ENCODE assay signal across 29 cellular contexts in genomic region chr7:85162743-85163142, GRCh38. TPM values are rescaled to one million over a fixed set of nuclear protein-coding genes. Genes with fewer than 3 reads are reported as not detected.
DNase-seq lines count a peak whose midpoint lies in the region; ATAC-seq and TF ChIP-seq lines count a peak whose summit lies in the region.
"Had no signal": no experiment of that assay in that cellular context is flagged by ENCODE, and none has a peak within 500 bp of the region (broad histone marks: within the 10 kb centered on the region; RNA-seq: fewer than 3 reads in every experiment).

No MANE protein-coding gene starts in this region.

- dilution Hi-C loops in IMR-90 (cut with HindIII; ENCODE audit: low sequenced_read_pairs, unreplicated experiment): no loop called here

- no peak for ATAC-seq in IMR-90 (ENCODE audit: low read depth)
- ATAC-seq: activated CD8-positive, alpha-beta memory T cell treated with anti-CD3 and anti-CD28 coated beads, Interleukin-2, amount 10 ng/mL, durations not matched to agents 7 days and 5 days; activated T-cell treated with anti-CD3 and anti-CD28 coated beads, Interleukin-2, amount 50 U/mL, for 4 hours; K562; right lobe of liver; stimulated activated naive CD8-positive, alpha-beta T cell treated with anti-CD3 and anti-CD28 coated beads, Interleukin-15, amount 100 ng/mL, for 72 hours had no signal

- CTCF ChIA-PET in IMR-90 (lab: Yijun Ruan, JAX) (interaction anchor here (0.7 to 1.5 kb wide), 2 partner anchors 18 to 49 kb away, joined by 3 to 4 read pairs; no protein-coding TSS in a partner anchor), OCI-LY7 (lab: Charles Lee; ENCODE audit: unreplicated experiment) (no interaction called here)

- H2AK5ac ChIP-seq in IMR-90 (ENCODE audit: low read depth, low read length): no peak overlapping the region

- H3K36me3 ChIP-seq in IMR-90 (ENCODE audit: control insufficient read depth, insufficient read depth, low read length) (no peaks in the 10 kb centered on the region), OCI-LY7 (ENCODE audit: insufficient read depth, low read length) (no peaks in the 10 kb centered on the region)
- H3K36me3 ChIP-seq: esophagus muscularis mucosa, neutrophil, right lobe of liver had no signal

- whole genome bisulfite sequencing in IMR-90 (ENCODE audit: extremely low coverage in 2 of 2, insufficient read length in 1 of 2), 2 experiments: no CpG with 5 or more reads among the region's 4 CpGs

- H2AFZ ChIP-seq in IMR-90 (replicated peaks; ENCODE audit: low read length, poor library complexity) (no peak overlapping the region), OCI-LY7 (ENCODE audit: low read length) (no peak overlapping the region)
- H2AFZ ChIP-seq: PC-9 had no signal

- TF ChIP-seq RAD21 in IMR-90 (IDR thresholded peaks at IDR 0.05; ENCODE audit: low read length): no peak

- H3K9me1 ChIP-seq in IMR-90 (ENCODE audit: insufficient read depth, low read length): no peaks in the 10 kb centered on the region

- H3K4ac ChIP-seq in IMR-90 (ENCODE audit: low read depth, low read length): no peak overlapping the region

- DNase-seq in IMR-90 (peak; percentile 13), choroid plexus epithelial cell (ENCODE audit: low read depth) (peak; percentile 23), foreskin fibroblast (peak; percentile 47 to 59), OCI-LY7 (ENCODE audit: low spot score) (no peak), HuH-7 (ENCODE audit: low spot score) (no peak), cerebellar cortex (ENCODE audit: low spot score) (no peak), NCI-H748 treated with DMSO at 0.1 percent for 48 hours (lab: John Stamatoyannopoulos, UW) (no peak)
- DNase-seq: activated CD4-positive, alpha-beta T cell treated with anti-CD3 and anti-CD28 coated beads, Interleukin-2, amount 50 U/mL, for 4 hours; activated CD8-positive, alpha-beta memory T cell treated with anti-CD3 and anti-CD28 coated beads, Interleukin-2, amount 10 ng/mL, durations not matched to agents 7 days and 5 days; activated gamma-delta T cell; activated naive CD8-positive, alpha-beta T cell treated with anti-CD3 and anti-CD28 coated beads, Interleukin-2, amount 10 ng/mL, durations not matched to agents 7 days and 5 days; activated T-cell treated with anti-CD3 and anti-CD28 coated beads, Interleukin-2, amount 50 U/mL, for 4 hours; Caco-2; central memory CD4-positive, alpha-beta T cell; DMS79 treated with DMSO at 0.1 percent for 48 hours; mesenchymal stem cell; NCI-H1930; NCI-H2171 treated with DMSO at 0.1 percent for 48 hours; NCI-H510A treated with DMSO at 0.1 percent for 48 hours; NK-92 treated with Interleukin-12 subunit alpha and Interleukin-12 subunit beta, amount 100 ng/mL, for 24 hours; PC-9; right lobe of liver; stimulated activated CD8-positive, alpha-beta memory T cell treated with anti-CD3 and anti-CD28 coated beads, Interleukin-4, amount 100 ng/mL, for 48 hours; stimulated activated naive CD8-positive, alpha-beta T cell treated with anti-CD3 and anti-CD28 coated beads, Interleukin-15, amount 100 ng/mL, for 72 hours had no signal

- H3K23ac ChIP-seq in IMR-90 (ENCODE audit: low read depth, low read length): no peak overlapping the region

- no peaks in the 10 kb centered on the region for H3K79me1 ChIP-seq in IMR-90 (ENCODE audit: low read depth in 1 of 2, low read length in 2 of 2)

- H3K4me1 ChIP-seq in IMR-90 (ENCODE audit: control insufficient read depth, insufficient read depth, low read length) (no peaks in the 10 kb centered on the region; the same call in 1 of the 2 replicates), OCI-LY7 (ENCODE audit: insufficient read depth, low read length, poor library complexity, severe bottlenecking) (no peaks in the 10 kb centered on the region)
- H3K4me1 ChIP-seq: Caco-2, esophagus muscularis mucosa, right lobe of liver had no signal

- BruUV-seq in IMR-90 (replicated peaks; lab: Mats Ljungman, UMichigan) (no TSS peak), OCI-LY7 (replicated peaks; lab: Mats Ljungman, UMichigan) (no TSS peak)

- no peak for TF ChIP-seq CTCF in IMR-90 (conservative IDR thresholded peaks at IDR 0.05; ENCODE audit: low read depth, low read length)
- no peak for TF ChIP-seq CTCF in choroid plexus epithelial cell (conservative IDR thresholded peaks at IDR 0.05; ENCODE audit: low read depth, low read length)
- no peak for TF ChIP-seq CTCF in foreskin fibroblast (IDR thresholded peaks at IDR 0.05; ENCODE audit: low read depth, low read length)
- TF ChIP-seq CTCF in OCI-LY7 (conservative IDR thresholded peaks at IDR 0.05; ENCODE audit: low read length): no peak

- H4K8ac ChIP-seq in IMR-90 (ENCODE audit: low read depth in 2 of 2, low read length in 2 of 2): no peak overlapping the region

- H2BK20ac ChIP-seq in IMR-90 (ENCODE audit: low read depth, low read length): no peak overlapping the region; the same call in 1 of the 2 replicates

- no peak overlapping the region for H3K27ac ChIP-seq in IMR-90 (ENCODE audit: insufficient read depth, low read length)
- H3K27ac ChIP-seq in OCI-LY7 (ENCODE audit: low read depth, low read length, poor library complexity, severe bottlenecking): no peak overlapping the region
- H3K27ac ChIP-seq: C4-2B, esophagus muscularis mucosa, neutrophil, PC-9, right lobe of liver, SK-N-MC had no signal

- POLR2A ChIA-PET in IMR-90 (lab: Charles Lee; ENCODE audit: unreplicated experiment): no interaction called here
- POLR2A ChIA-PET in OCI-LY7 (lab: Charles Lee): no interaction called here

- no peak overlapping the region for H3K4me3 ChIP-seq in IMR-90 (ENCODE audit: insufficient read depth, low read depth, low read length)
- no peak overlapping the region for H3K4me3 ChIP-seq in choroid plexus epithelial cell (ENCODE audit: low read depth, low read length)
- H3K4me3 ChIP-seq in foreskin fibroblast (ENCODE audit: low read depth in 1 of 2, low read length in 2 of 2): peak overlapping the region; percentile 2 to 5
- H3K4me3 ChIP-seq in OCI-LY7 (ENCODE audit: low read depth, low read length, poor library complexity, severe bottlenecking): no peak overlapping the region
- H3K4me3 ChIP-seq: esophagus muscularis mucosa, K562, PC-9, right lobe of liver, SK-N-MC had no signal

- H2BK15ac ChIP-seq in IMR-90 (ENCODE audit: low read depth, low read length): peak overlapping the region; percentile 38; the same call in 1 of the 3 replicates

- peak overlapping the region; percentile 55; the same call in 1 of the 2 replicates for H3K14ac ChIP-seq in IMR-90 (replicated peaks; ENCODE audit: low read depth, low read length)

- no peak overlapping the region for H2AK9ac ChIP-seq in IMR-90 (replicated peaks; ENCODE audit: low read depth, low read length, poor library complexity)

- H3K4me2 ChIP-seq in IMR-90 (ENCODE audit: low read depth, low read length): no peak overlapping the region; the same call in 1 of the 2 replicates
- no peak overlapping the region for H3K4me2 ChIP-seq in OCI-LY7 (ENCODE audit: low read length)
- H3K4me2 ChIP-seq: PC-9 had no signal

- no peaks in the 10 kb centered on the region for H3K9me3 ChIP-seq in IMR-90 (ENCODE audit: control insufficient read depth, insufficient read depth, low read length)
- H3K9me3 ChIP-seq in OCI-LY7 (ENCODE audit: low read length): no peaks in the 10 kb centered on the region
- H3K9me3 ChIP-seq: esophagus muscularis mucosa, neutrophil, right lobe of liver had no signal

- no peak overlapping the region for H4K91ac ChIP-seq in IMR-90 (ENCODE audit: insufficient read depth, low read depth, low read length)

- no peaks in the 10 kb centered on the region for H3K9me2 ChIP-seq in OCI-LY7 (ENCODE audit: insufficient read depth, low read length)

- H3K27me3 ChIP-seq in IMR-90 (ENCODE audit: control insufficient read depth, insufficient read depth, low read length): no peaks in the 10 kb centered on the region
- H3K27me3 ChIP-seq: esophagus muscularis mucosa, neutrophil, right lobe of liver had no signal

- in situ Hi-C loops in IMR-90 (cut with MboI; ENCODE audit: low sequenced_read_pairs): no loop called here

- no peak overlapping the region for H2BK120ac ChIP-seq in IMR-90 (ENCODE audit: low read depth, low read length)

- H3K56ac ChIP-seq in IMR-90 (ENCODE audit: extremely low read depth, insufficient read depth, low read length): no peak overlapping the region

- H4K20me1 ChIP-seq in IMR-90 (ENCODE audit: insufficient read depth, low read length): no peaks in the 10 kb centered on the region
- no peaks in the 10 kb centered on the region for H4K20me1 ChIP-seq in OCI-LY7 (ENCODE audit: insufficient read depth, low read length)

- H2BK5ac ChIP-seq in IMR-90 (ENCODE audit: low read depth, low read length, poor library complexity, severe bottlenecking): no peak overlapping the region

- H3K79me2 ChIP-seq in OCI-LY7 (ENCODE audit: insufficient read depth, low read depth, low read length): no peaks in the 10 kb centered on the region

- H3K18ac ChIP-seq in IMR-90 (ENCODE audit: low read depth, low read length): no peak overlapping the region

- intact Hi-C loops in IMR-90 (cut with micrococcal nuclease): loop anchor here (5.0 kb wide), 1 partner anchor 85 kb away; no protein-coding TSS in a partner anchor
- intact Hi-C loops in OCI-LY7 (cut with micrococcal nuclease; ENCODE audit: unreplicated experiment): no loop called here

- H4K5ac ChIP-seq in IMR-90 (ENCODE audit: low read depth, low read length): no peak overlapping the region

- no peak for TF ChIP-seq POLR2A in IMR-90 (IDR thresholded peaks at IDR 0.05; ENCODE audit: low read depth, low read length)

- H3K9ac ChIP-seq in IMR-90 (ENCODE audit: low read depth, low read length): no peak overlapping the region

TF ChIP-seq in IMR-90, 13 proteins besides CTCF, POLR2A, EP300 and RAD21:
- no peak for TF ChIP-seq BHLHE40 (IDR thresholded peaks at IDR 0.05; ENCODE audit: low read depth, low read length)
- TF ChIP-seq MAZ (IDR thresholded peaks at IDR 0.05; ENCODE audit: borderline replicate concordance, low read depth, low read length): no peak
- no peak for TF ChIP-seq RFX5 (IDR thresholded peaks at IDR 0.05; ENCODE audit: low read depth, low read length)
- no peak for TF ChIP-seq SMC3 (IDR thresholded peaks at IDR 0.05; ENCODE audit: low read depth, low read length)
TF ChIP-seq in IMR-90: peak in this region for 0.

RNA-seq across cellular contexts. Expression of gene SEMA3D, which starts 24.1 kb away (rescaled TPM):
- total RNA-seq in IMR-90 (2012; rRNA removed) (10.8 and 13.6 TPM in 2 replicates), OCI-LY7 (2022) (not detected in 2 replicates)
- polyA plus RNA-seq in IMR-90 (2012; rRNA removed): 2.7 and 2.9 TPM in 2 replicates
- polyA plus RNA-seq in IMR-90 (2012; cell fraction: cytosol; rRNA removed): 0.70 and 0.74 TPM in 2 replicates
- 0.54 and 4.1 TPM in 2 replicates for polyA plus RNA-seq in IMR-90 (2012; cell fraction: nucleus; rRNA removed; ENCODE audit: low replicate concordance)
- 0.15 TPM in 1 of 2 replicates, not detected in the other for total RNA-seq in OCI-LY7 (2014; rRNA removed; shearing (Covaris generic))
- total RNA-seq: activated CD8-positive, alpha-beta memory T cell treated with anti-CD3 and anti-CD28 coated beads, Interleukin-2, amount 10 ng/mL, durations not matched to agents 7 days and 5 days; activated naive CD8-positive, alpha-beta T cell treated with anti-CD3 and anti-CD28 coated beads, Interleukin-2, amount 10 ng/mL, durations not matched to agents 7 days and 5 days had no signal

Comparison
In these comparisons a context has a peak if more than half of its experiments do, and no peak if none do; other contexts are left out.
1. DNase-seq: peak in IMR-90 (single experiment), choroid plexus epithelial cell (single experiment) and foreskin fibroblast (2 of 2); none in OCI-LY7 (single experiment), HuH-7 (single experiment), cerebellar cortex (single experiment) and NCI-H748 treated with DMSO at 0.1 percent for 48 hours (single experiment).
2. H3K4me3 ChIP-seq: peak in foreskin fibroblast (2 of 2); none in IMR-90 (single experiment), choroid plexus epithelial cell (single experiment) and OCI-LY7 (single experiment).
3. RNA of gene SEMA3D, which starts 24.1 kb away (total RNA-seq): 10.8 to 13.6 TPM in IMR-90; 0.15 TPM in OCI-LY7; every median in the first group is over 10 times any median in the second.